Comparison of ENCODE assay signal across 8 cellular contexts in genomic region chr17:38509008-38509771, GRCh38.
DNase-seq lines count a peak whose midpoint lies in the region; ATAC-seq and TF ChIP-seq lines count a peak whose summit lies in the region.

No MANE protein-coding gene starts in this region.

- H3K4me1 ChIP-seq in foreskin keratinocyte (peaks cover 6% of the 10 kb centered on the region), testis (peaks cover 13% of the 10 kb centered on the region)

- 58 to 68% methylated on average over 26 of the region's 26 CpGs for WGBS in testis, 2 donors

- TF ChIP-seq POLR2A in testis (IDR thresholded peaks at IDR 0.05) = no peak

- peak overlapping the region; percentile 12 to 40 for H3K4me3 ChIP-seq in testis

- no peaks in the 10 kb centered on the region for H3K9me3 ChIP-seq in testis

- H3K27ac ChIP-seq in foreskin keratinocyte (no peak overlapping the region), testis (no peak overlapping the region)

- H3K27me3 ChIP-seq in foreskin keratinocyte (no peaks in the 10 kb centered on the region), testis (no peaks in the 10 kb centered on the region)

- intact Hi-C loops in testis (cut with DNase I; ENCODE audit: low total_unique reads) = no loop called here

- peak; percentile 66 for DNase-seq in DMS53 (lab: John Stamatoyannopoulos, UW)
- DNase-seq in DMS53 treated with DMSO at 0.1 percent for 48 hours (lab: John Stamatoyannopoulos, UW; ENCODE audit: unreplicated experiment) = no peak
- DNase-seq in RPMI8226 = peak; percentile 78
- peak; percentile 89 for DNase-seq in activated effector memory CD4-positive, alpha-beta T cell treated with anti-CD3 and anti-CD28 coated beads, Interleukin-2, amount 50 U/mL, for 16 hours
- DNase-seq in foreskin keratinocyte = peak; percentile 59 to 79
- peak in 50 of 56 donors; percentile 14 to 82 (median 54) for DNase-seq in nucleus accumbens (lab: John Stamatoyannopoulos, UW)
- peak; percentile 74 for DNase-seq in testis
- DNase-seq in NCI-H510A (lab: John Stamatoyannopoulos, UW) = no peak

- TF ChIP-seq CTCF in foreskin keratinocyte (conservative IDR thresholded peaks at IDR 0.05) (peak; percentile 93), testis (IDR thresholded peaks at IDR 0.05) (peak; percentile 24 to 49 (median 37))

- H3K36me3 ChIP-seq in testis (ENCODE audit: low read depth, missing control alignments) = no peaks in the 10 kb centered on the region

- ATAC-seq in foreskin keratinocyte = peak; percentile 78

Comparison
In these comparisons a context has a peak if more than half of its experiments do, and no peak if none do; other contexts are left out.
1. DNase-seq: peak in DMS53 (single experiment), RPMI8226 (single experiment), activated effector memory CD4-positive, alpha-beta T cell treated with anti-CD3 and anti-CD28 coated beads, Interleukin-2, amount 50 U/mL, for 16 hours (single experiment), foreskin keratinocyte (2 of 2), nucleus accumbens (50 of 56) and testis (single experiment); none in DMS53 treated with DMSO at 0.1 percent for 48 hours (single experiment) and NCI-H510A (single experiment).